ENCODE assay signal across 23 cellular contexts in the genomic region with DNA sequence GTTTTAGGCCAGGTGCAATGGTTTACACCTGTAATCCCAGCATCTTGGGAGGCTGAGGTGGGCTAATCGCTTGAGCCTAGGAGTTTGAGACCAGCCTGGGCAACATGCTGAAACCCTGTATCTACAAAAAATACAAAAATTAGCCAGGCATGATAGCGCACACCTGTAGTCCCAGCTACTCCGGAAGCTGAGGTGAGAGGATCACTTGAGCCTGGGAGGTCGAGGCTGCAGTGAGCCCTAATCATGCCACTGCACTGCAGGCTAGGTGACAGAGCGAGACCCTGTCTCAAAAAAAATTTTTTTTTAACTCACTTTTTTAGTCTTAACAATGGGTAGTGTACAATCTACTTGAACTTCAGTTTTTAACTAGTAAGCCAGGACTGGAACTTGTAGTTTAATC.
DNase-seq lines count a peak whose midpoint lies in the region; ATAC-seq, FAIRE-seq and TF ChIP-seq lines count a peak whose summit lies in the region.
"Had no signal": no experiment of that assay in that cellular context is flagged by ENCODE, and none has a peak within 500 bp of the region (broad histone marks: within the 10 kb centered on the region; RNA-seq: fewer than 3 reads in every experiment).

No MANE protein-coding gene starts in this region.

- peaks cover 5% of the 10 kb centered on the region for H3K9me3 ChIP-seq in GM12878 (replicated peaks; ENCODE audit: control insufficient read depth, insufficient read depth, low read length)
- peaks cover 14% of the 10 kb centered on the region for H3K9me3 ChIP-seq in A673 (ENCODE audit: low read depth, low read length, poor library complexity, severe bottlenecking)
- H3K9me3 ChIP-seq: BE2C had no signal

- H3K4me1 ChIP-seq in GM12878 (ENCODE audit: control insufficient read depth, insufficient read depth, low read length) (peaks cover 8% of the 10 kb centered on the region; the same call in 1 of the 2 replicates), A673 (ENCODE audit: insufficient read depth, low read length, poor library complexity, severe bottlenecking) (no peaks in the 10 kb centered on the region)
- H3K4me1 ChIP-seq: BE2C had no signal

- ATAC-seq in GM18502 (IDR thresholded peaks at IDR 0.05; ENCODE audit: poor library complexity, unreplicated experiment) (peak; percentile 59), GM21619 (IDR thresholded peaks at IDR 0.05; ENCODE audit: unreplicated experiment) (peak; percentile 40), HG02885 (IDR thresholded peaks at IDR 0.05; ENCODE audit: poor library complexity, unreplicated experiment) (peak; percentile 49), GM12878 (peak; percentile 76), GM18861 (IDR thresholded peaks at IDR 0.05; ENCODE audit: unreplicated experiment) (no peak)
- ATAC-seq: GM23338, HCT116, Panc1, Right ventricle myocardium inferior had no signal

- H3K27ac ChIP-seq in GM12878 (ENCODE audit: control insufficient read depth, insufficient read depth) (no peak overlapping the region; the same call in 1 of the 2 replicates), A673 (ENCODE audit: low read depth, low read length, poor library complexity, severe bottlenecking) (no peak overlapping the region)
- H3K27ac ChIP-seq: HL-60 had no signal

- no peak for TF ChIP-seq POLR2A in GM12878 (IDR thresholded peaks at IDR 0.05; ENCODE audit: low read depth, low read length)

- DNase-seq in GM12878 (ENCODE audit: low read depth, low spot score): no peak
- DNase-seq in A673 (ENCODE audit: low spot score): no peak
- no peak for DNase-seq in pons (ENCODE audit: low spot score)
- DNase-seq in NCI-H524 treated with DMSO at 0.1 percent for 48 hours (lab: John Stamatoyannopoulos, UW): no peak
- DNase-seq: BE2C; CD4-positive, alpha-beta T cell; NCI-H1417; NCI-H1930; NCI-H2171; NCI-H446 treated with DMSO at 0.1 percent for 48 hours; NCI-H748 treated with DMSO at 0.1 percent for 48 hours; T-helper 1 cell; T1000 had no signal

- H3K27me3 ChIP-seq in GM12878 (replicated peaks in 1 of 2; ENCODE audit: control insufficient read depth in 2 of 2, insufficient read depth in 2 of 2, low read length in 1 of 2) (no peaks in the 10 kb centered on the region), A673 (replicated peaks; ENCODE audit: insufficient read depth, low read depth, low read length, poor library complexity) (no peaks in the 10 kb centered on the region)
- H3K27me3 ChIP-seq: BE2C had no signal

- intact Hi-C loops in GM12878 (cut with micrococcal nuclease; ENCODE audit: unreplicated experiment): no loop called here
- intact Hi-C loops in A673 (cut with micrococcal nuclease; ENCODE audit: unreplicated experiment): no loop called here

- TF ChIP-seq EP300 in GM12878 (IDR thresholded peaks at IDR 0.05; ENCODE audit: borderline replicate concordance in 1 of 2, control insufficient read depth in 1 of 2, low read depth in 2 of 2, low read length in 2 of 2): no peak

- SMC1A ChIA-PET in GM12878 (lab: Charles Lee; ENCODE audit: uncharacterized antibody, unreplicated experiment): interaction anchor here (0.7 to 6.3 kb wide), 8 partner anchors 13 to 218 kb away, joined by 3 to 47 read pairs (median 4); partner anchors contain the start of genes HS2ST1 and SELENOF

- no peak overlapping the region for H2AFZ ChIP-seq in GM12878 (ENCODE audit: control insufficient read depth, low read depth, low read length)
- H2AFZ ChIP-seq: GM23338 had no signal

- in situ Hi-C loops in GM12878 (cut with MboI): loop anchor here (10.0 kb wide), 1 partner anchor 137 kb away; the partner anchor contains the start of genes HS2ST1 and SELENOF

- no peaks in the 10 kb centered on the region for H4K20me1 ChIP-seq in GM12878 (ENCODE audit: control insufficient read depth, insufficient read depth)

- POLR2A ChIA-PET in GM12878 (lab: Charles Lee): no interaction called here
- POLR2A ChIA-PET in A673 (lab: Charles Lee; ENCODE audit: low non-redundant PET): no interaction called here

- H3K36me3 ChIP-seq in GM12878 (ENCODE audit: control insufficient read depth in 2 of 2, insufficient read depth in 2 of 2, low read length in 1 of 2) (no peaks in the 10 kb centered on the region), A673 (ENCODE audit: insufficient read depth, low read length, poor library complexity, severe bottlenecking) (no peaks in the 10 kb centered on the region)
- H3K36me3 ChIP-seq: BE2C had no signal

- peak overlapping the region; percentile 32 for H3K4me2 ChIP-seq in GM12878 (ENCODE audit: control insufficient read depth, insufficient read depth)
- H3K4me2 ChIP-seq: GM23338 had no signal

- no peak overlapping the region for H3K9ac ChIP-seq in GM12878 (ENCODE audit: control insufficient read depth, insufficient read depth, low read length)

- TF ChIP-seq RAD21 in GM12878 (IDR thresholded peaks at IDR 0.05; ENCODE audit: insufficient read depth, low read depth, low read length): no peak

- peak overlapping the region; percentile 1; the same call in 1 of the 2 replicates for H3K4me3 ChIP-seq in GM12878
- no peak overlapping the region for H3K4me3 ChIP-seq in A673 (ENCODE audit: low read depth, low read length, poor library complexity, severe bottlenecking)
- H3K4me3 ChIP-seq: GM23338 had no signal

- no peak for TF ChIP-seq CTCF in GM12878 (IDR thresholded peaks at IDR 0.05 in 2 of 3, conservative IDR thresholded peaks at IDR 0.05 in 1 of 3; ENCODE audit: control insufficient read depth in 2 of 3, extremely low read depth in 1 of 3, insufficient read depth in 1 of 3, low read depth in 3 of 3, low read length in 3 of 3)
- no peak for TF ChIP-seq CTCF in A673 (conservative IDR thresholded peaks at IDR 0.05; ENCODE audit: low read depth, low read length)

- CTCF ChIA-PET in GM12878 (lab: Yijun Ruan, JAX) (interaction anchor here (1.1 to 1.5 kb wide), 2 partner anchors 31 to 33 kb away, joined by 3 to 4 read pairs; no protein-coding TSS in a partner anchor), A673 (lab: Charles Lee) (no interaction called here)

- RAD21 ChIA-PET in GM12878 (lab: Charles Lee; ENCODE audit: unreplicated experiment): interaction anchor here (1.3 kb wide), 1 partner anchor 31 kb away, joined by 4 read pairs; no protein-coding TSS in a partner anchor

- no TSS peak for BruUV-seq in GM12878 (replicated peaks; lab: Mats Ljungman, UMichigan)
- BruUV-seq in A673 (replicated peaks; lab: Mats Ljungman, UMichigan): no TSS peak

- 73% methylated on average over 5 of the region's 5 CpGs for WGBS in GM12878 (ENCODE audit: insufficient coverage, insufficient replicate concordance, low lambda C conversion rate, missing lambda C conversion rate)

- peaks cover 43% of the 10 kb centered on the region for H3K79me2 ChIP-seq in GM12878 (ENCODE audit: control insufficient read depth, insufficient read depth, low read length)

- no peak for FAIRE-seq in GM12878 (lab: Jason Lieb, UNC)
- FAIRE-seq: HTR-8/SVneo had no signal

TF ChIP-seq in GM12878, 131 proteins besides CTCF, POLR2A, EP300 and RAD21 (continues in another document):
- TF ChIP-seq USF2 (IDR thresholded peaks at IDR 0.05; ENCODE audit: borderline replicate concordance, low read depth, low read length): no peak
- TF ChIP-seq JUND (IDR thresholded peaks at IDR 0.05; ENCODE audit: low read depth, low read length): no peak
- no peak for TF ChIP-seq MYC (IDR thresholded peaks at IDR 0.05; ENCODE audit: insufficient read depth, insufficient read length, insufficient replicate concordance, low read length, severe bottlenecking)
- TF ChIP-seq TCF12 (IDR thresholded peaks at IDR 0.05; ENCODE audit: low read depth, low read length): no peak
- TF ChIP-seq, protein P1, sequence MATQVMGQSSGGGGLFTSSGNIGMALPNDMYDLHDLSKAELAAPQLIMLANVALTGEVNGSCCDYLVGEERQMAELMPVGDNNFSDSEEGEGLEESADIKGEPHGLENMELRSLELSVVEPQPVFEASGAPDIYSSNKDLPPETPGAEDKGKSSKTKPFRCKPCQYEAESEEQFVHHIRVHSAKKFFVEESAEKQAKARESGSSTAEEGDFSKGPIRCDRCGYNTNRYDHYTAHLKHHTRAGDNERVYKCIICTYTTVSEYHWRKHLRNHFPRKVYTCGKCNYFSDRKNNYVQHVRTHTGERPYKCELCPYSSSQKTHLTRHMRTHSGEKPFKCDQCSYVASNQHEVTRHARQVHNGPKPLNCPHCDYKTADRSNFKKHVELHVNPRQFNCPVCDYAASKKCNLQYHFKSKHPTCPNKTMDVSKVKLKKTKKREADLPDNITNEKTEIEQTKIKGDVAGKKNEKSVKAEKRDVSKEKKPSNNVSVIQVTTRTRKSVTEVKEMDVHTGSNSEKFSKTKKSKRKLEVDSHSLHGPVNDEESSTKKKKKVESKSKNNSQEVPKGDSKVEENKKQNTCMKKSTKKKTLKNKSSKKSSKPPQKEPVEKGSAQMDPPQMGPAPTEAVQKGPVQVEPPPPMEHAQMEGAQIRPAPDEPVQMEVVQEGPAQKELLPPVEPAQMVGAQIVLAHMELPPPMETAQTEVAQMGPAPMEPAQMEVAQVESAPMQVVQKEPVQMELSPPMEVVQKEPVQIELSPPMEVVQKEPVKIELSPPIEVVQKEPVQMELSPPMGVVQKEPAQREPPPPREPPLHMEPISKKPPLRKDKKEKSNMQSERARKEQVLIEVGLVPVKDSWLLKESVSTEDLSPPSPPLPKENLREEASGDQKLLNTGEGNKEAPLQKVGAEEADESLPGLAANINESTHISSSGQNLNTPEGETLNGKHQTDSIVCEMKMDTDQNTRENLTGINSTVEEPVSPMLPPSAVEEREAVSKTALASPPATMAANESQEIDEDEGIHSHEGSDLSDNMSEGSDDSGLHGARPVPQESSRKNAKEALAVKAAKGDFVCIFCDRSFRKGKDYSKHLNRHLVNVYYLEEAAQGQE (IDR thresholded peaks at IDR 0.05; ENCODE audit: low read depth, low read length): no peak
- no peak for TF ChIP-seq TCF3 (IDR thresholded peaks at IDR 0.05; ENCODE audit: borderline replicate concordance, insufficient read depth, low read depth, low read length)
